1 cellular context compared by ENCODE assay signal in the genomic region with DNA sequence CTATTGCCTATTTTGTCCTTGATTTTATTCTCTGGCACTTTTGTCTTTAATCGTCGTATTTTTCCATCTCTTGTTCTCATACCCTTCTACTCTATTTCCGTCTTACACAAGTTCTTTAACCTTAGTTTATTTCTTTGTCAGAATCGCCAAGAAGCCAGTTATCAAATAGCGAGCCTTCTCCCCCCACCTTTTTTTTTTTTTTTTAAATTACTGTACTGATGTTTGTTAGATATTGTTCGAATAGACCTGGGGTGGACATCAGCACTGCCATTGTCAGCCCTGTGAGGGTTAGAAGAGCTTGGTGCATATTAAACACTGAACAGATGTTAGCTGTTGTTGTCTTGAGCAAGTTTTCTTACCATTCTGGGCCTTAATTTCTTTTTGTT.
TF ChIP-seq lines count a peak whose summit lies in the region.

No MANE protein-coding gene starts in this region.

TF ChIP-seq in HepG2, 621 proteins besides CTCF, POLR2A, EP300 and RAD21 (continued from another document):
- TF ChIP-seq, protein P1, sequence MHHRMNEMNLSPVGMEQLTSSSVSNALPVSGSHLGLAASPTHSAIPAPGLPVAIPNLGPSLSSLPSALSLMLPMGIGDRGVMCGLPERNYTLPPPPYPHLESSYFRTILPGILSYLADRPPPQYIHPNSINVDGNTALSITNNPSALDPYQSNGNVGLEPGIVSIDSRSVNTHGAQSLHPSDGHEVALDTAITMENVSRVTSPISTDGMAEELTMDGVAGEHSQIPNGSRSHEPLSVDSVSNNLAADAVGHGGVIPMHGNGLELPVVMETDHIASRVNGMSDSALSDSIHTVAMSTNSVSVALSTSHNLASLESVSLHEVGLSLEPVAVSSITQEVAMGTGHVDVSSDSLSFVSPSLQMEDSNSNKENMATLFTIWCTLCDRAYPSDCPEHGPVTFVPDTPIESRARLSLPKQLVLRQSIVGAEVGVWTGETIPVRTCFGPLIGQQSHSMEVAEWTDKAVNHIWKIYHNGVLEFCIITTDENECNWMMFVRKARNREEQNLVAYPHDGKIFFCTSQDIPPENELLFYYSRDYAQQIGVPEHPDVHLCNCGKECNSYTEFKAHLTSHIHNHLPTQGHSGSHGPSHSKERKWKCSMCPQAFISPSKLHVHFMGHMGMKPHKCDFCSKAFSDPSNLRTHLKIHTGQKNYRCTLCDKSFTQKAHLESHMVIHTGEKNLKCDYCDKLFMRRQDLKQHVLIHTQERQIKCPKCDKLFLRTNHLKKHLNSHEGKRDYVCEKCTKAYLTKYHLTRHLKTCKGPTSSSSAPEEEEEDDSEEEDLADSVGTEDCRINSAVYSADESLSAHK (CRISPR knock-in tag; IDR thresholded peaks at IDR 0.05; ENCODE audit: borderline replicate concordance): no peak
- TF ChIP-seq, protein P2, sequence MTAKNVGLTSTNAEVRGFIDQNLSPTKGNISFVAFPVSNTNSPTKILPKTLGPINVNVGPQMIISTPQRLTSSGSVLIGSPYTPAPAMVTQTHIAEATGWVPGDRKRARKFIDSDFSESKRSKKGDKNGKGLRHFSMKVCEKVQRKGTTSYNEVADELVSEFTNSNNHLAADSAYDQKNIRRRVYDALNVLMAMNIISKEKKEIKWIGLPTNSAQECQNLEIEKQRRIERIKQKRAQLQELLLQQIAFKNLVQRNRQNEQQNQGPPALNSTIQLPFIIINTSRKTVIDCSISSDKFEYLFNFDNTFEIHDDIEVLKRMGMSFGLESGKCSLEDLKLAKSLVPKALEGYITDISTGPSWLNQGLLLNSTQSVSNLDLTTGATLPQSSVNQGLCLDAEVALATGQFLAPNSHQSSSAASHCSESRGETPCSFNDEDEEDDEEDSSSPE (CRISPR knock-in tag; IDR thresholded peaks at IDR 0.05): no peak
- TF ChIP-seq, protein P3, sequence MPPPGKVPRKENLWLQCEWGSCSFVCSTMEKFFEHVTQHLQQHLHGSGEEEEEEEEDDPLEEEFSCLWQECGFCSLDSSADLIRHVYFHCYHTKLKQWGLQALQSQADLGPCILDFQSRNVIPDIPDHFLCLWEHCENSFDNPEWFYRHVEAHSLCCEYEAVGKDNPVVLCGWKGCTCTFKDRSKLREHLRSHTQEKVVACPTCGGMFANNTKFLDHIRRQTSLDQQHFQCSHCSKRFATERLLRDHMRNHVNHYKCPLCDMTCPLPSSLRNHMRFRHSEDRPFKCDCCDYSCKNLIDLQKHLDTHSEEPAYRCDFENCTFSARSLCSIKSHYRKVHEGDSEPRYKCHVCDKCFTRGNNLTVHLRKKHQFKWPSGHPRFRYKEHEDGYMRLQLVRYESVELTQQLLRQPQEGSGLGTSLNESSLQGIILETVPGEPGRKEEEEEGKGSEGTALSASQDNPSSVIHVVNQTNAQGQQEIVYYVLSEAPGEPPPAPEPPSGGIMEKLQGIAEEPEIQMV (CRISPR knock-in tag; IDR thresholded peaks at IDR 0.05; ENCODE audit: low read depth): no peak
- no peak for TF ChIP-seq U2AF2 (IDR thresholded peaks at IDR 0.05; ENCODE audit: low read depth, low read length)
- no peak for TF ChIP-seq SMARCE1 (IDR thresholded peaks at IDR 0.05; ENCODE audit: borderline replicate concordance)
- no peak for TF ChIP-seq ZBTB42 (CRISPR knock-in tag; IDR thresholded peaks at IDR 0.05)
- TF ChIP-seq ZNF17 (CRISPR knock-in tag; IDR thresholded peaks at IDR 0.05): no peak
- TF ChIP-seq, protein P4, sequence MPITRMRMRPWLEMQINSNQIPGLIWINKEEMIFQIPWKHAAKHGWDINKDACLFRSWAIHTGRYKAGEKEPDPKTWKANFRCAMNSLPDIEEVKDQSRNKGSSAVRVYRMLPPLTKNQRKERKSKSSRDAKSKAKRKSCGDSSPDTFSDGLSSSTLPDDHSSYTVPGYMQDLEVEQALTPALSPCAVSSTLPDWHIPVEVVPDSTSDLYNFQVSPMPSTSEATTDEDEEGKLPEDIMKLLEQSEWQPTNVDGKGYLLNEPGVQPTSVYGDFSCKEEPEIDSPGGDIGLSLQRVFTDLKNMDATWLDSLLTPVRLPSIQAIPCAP (CRISPR knock-in tag; IDR thresholded peaks at IDR 0.05; ENCODE audit: low read depth): no peak
- TF ChIP-seq KLF12 (CRISPR knock-in tag; IDR thresholded peaks at IDR 0.05; ENCODE audit: borderline replicate concordance): no peak
- TF ChIP-seq CHD4 (IDR thresholded peaks at IDR 0.05; ENCODE audit: borderline replicate concordance, low read length): no peak
TF ChIP-seq in HepG2: peak in this region for 0.
